In the genomic region with DNA sequence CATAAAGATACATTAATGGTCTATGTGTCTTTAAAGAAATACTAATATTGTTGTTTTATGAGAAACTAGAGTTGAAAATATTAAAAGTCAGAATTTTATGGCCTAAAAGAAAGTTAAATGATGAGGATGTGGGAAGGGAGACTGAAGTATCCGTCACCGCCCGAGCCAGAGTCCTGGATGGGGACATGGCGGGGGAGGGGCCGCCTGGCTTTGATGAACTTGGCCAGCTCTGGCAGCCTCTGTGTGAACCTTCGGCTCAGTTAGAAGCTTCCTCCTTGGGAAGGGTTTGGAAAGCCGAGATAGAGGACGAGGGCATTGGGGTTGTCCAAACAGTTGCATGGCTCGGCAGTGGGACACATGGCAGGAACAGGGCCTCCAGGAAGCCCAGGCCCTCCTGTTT, we compare ENCODE assay signal across 19 cellular contexts. TPM values are rescaled to one million over a fixed set of nuclear protein-coding genes. Genes with fewer than 3 reads are reported as not detected.
DNase-seq lines count a peak whose midpoint lies in the region; ATAC-seq, FAIRE-seq and TF ChIP-seq lines count a peak whose summit lies in the region.
"Had no signal": no experiment of that assay in that cellular context is flagged by ENCODE, and none has a peak within 500 bp of the region (broad histone marks: within the 10 kb centered on the region; RNA-seq: fewer than 3 reads in every experiment).

No MANE protein-coding gene starts in this region.

- intact Hi-C loops in right lobe of liver (cut with DNase I): no loop called here
- intact Hi-C loops in HepG2 (cut with micrococcal nuclease; ENCODE audit: unreplicated experiment): no loop called here
- intact Hi-C loops in left ventricle myocardium superior (cut with micrococcal nuclease): no loop called here

- H2AFZ ChIP-seq in HepG2 (ENCODE audit: low read length): no peak overlapping the region

- H3K4me1 Mint-ChIP-seq in nephron progenitor cell: peaks cover 50% of the 10 kb centered on the region

- TF ChIP-seq RAD21 in HepG2 (CRISPR knock-in tag; IDR thresholded peaks at IDR 0.05): no peak

- H3K27ac ChIP-seq in right lobe of liver (no peak overlapping the region), HepG2 (ENCODE audit: extremely low read length, insufficient read depth, low read length) (no peak overlapping the region), tibial nerve (no peak overlapping the region)
- H3K27ac ChIP-seq: BLaER1 treated with 17β-estradiol and CSF1 and Interleukin-3, amounts not matched to agents 10 nM and 100 nM; KMS-11 had no signal

- WGBS in right lobe of liver (ENCODE audit: insufficient coverage, low coverage, low lambda C conversion rate, missing lambda C conversion rate): 16% methylated on average over 8 of the region's 9 CpGs
- 8% methylated on average over 9 of the region's 9 CpGs for WGBS in HepG2 (ENCODE audit: low lambda C conversion rate)
- 27 to 28% methylated on average over 9 of the region's 9 CpGs for WGBS in tibial nerve, 2 donors

- H4K20me1 ChIP-seq in HepG2 (ENCODE audit: insufficient read depth, low read length): peaks cover 14% of the 10 kb centered on the region; the same call in 1 of the 2 replicates

- no peak for DNase-seq in right lobe of liver
- DNase-seq in HepG2 (ENCODE audit: low spot score): no peak
- peak; percentile 60 for DNase-seq in left ventricle myocardium superior
- peak; percentile 58 for DNase-seq in nephron progenitor cell
- DNase-seq in stimulated activated CD4-positive, alpha-beta T cell treated with anti-CD3 and anti-CD28 coated beads, Interleukin-4, amount 100 ng/mL, for 4 hours: no peak
- no peak for DNase-seq in tibial nerve (ENCODE audit: low spot score in 2 of 2)
- DNase-seq: 8988T, DMS153, H9, NCI-H1092 treated with DMSO at 0.1 percent for 48 hours, NCI-H1694, NCI-H446 treated with DMSO at 0.1 percent for 48 hours, NCI-H748 treated with DMSO at 0.1 percent for 48 hours, SK-N-SH had no signal

- FAIRE-seq in HepG2 (lab: Jason Lieb, UNC): no peak

- TF ChIP-seq CTCF in right lobe of liver (IDR thresholded peaks at IDR 0.05) (no peak), HepG2 (CRISPR knock-in tag; IDR thresholded peaks at IDR 0.05) (no peak), nephron progenitor cell (IDR thresholded peaks at IDR 0.05) (no peak), tibial nerve (IDR thresholded peaks at IDR 0.05) (no peak)

- peak in 3 of 4 donors; percentile 14 to 52 (median 15) for ATAC-seq in right lobe of liver
- no peak for ATAC-seq in HepG2
- ATAC-seq in left ventricle myocardium superior: peak; percentile 55
- ATAC-seq in HG02571 (IDR thresholded peaks at IDR 0.05; ENCODE audit: unreplicated experiment): no peak
- no peak for ATAC-seq in HG03521 (IDR thresholded peaks at IDR 0.05; ENCODE audit: unreplicated experiment)

- no peaks in the 10 kb centered on the region for H3K36me3 Mint-ChIP-seq in nephron progenitor cell (ENCODE audit: low read depth)

- peaks cover 39% of the 10 kb centered on the region for H3K27me3 Mint-ChIP-seq in nephron progenitor cell (ENCODE audit: low read depth, poor library complexity)

- TF ChIP-seq EP300 in HepG2 (IDR thresholded peaks at IDR 0.05; ENCODE audit: low read depth in 2 of 2, low read length in 2 of 2) (no peak), HepG2 (CRISPR knock-in tag; IDR thresholded peaks at IDR 0.05; ENCODE audit: borderline replicate concordance) (no peak), tibial nerve (IDR thresholded peaks at IDR 0.05) (no peak)

- no peak for TF ChIP-seq POLR2A in right lobe of liver (IDR thresholded peaks at IDR 0.05)
- TF ChIP-seq POLR2A in HepG2 (IDR thresholded peaks at IDR 0.05; ENCODE audit: insufficient read depth in 1 of 2, low read depth in 2 of 2, low read length in 2 of 2): no peak
- no peak for TF ChIP-seq POLR2A in tibial nerve (IDR thresholded peaks at IDR 0.05)

- H3K4me1 ChIP-seq in right lobe of liver (no peaks in the 10 kb centered on the region), HepG2 (ENCODE audit: insufficient read depth, low read length) (peaks cover 38% of the 10 kb centered on the region), tibial nerve (peaks cover 0 to 7% (median 0%) of the 10 kb centered on the region in 4 donors)

- H3K27me3 ChIP-seq in right lobe of liver: no peaks in the 10 kb centered on the region
- H3K27me3 ChIP-seq in HepG2 (ENCODE audit: control insufficient read depth in 1 of 2, insufficient read depth in 2 of 2, low read length in 2 of 2): peaks cover 28 to 97% of the 10 kb centered on the region in 2 experiments
- peaks cover 0 to 58% of the 10 kb centered on the region in 2 donors for H3K27me3 ChIP-seq in tibial nerve

- peaks cover 4% of the 10 kb centered on the region for H3K9me3 Mint-ChIP-seq in nephron progenitor cell

- H3K27ac Mint-ChIP-seq in nephron progenitor cell: peak overlapping the region; percentile 49

- no peak overlapping the region for H3K9ac ChIP-seq in HepG2 (ENCODE audit: insufficient read depth, low read depth, low read length)
- H3K9ac ChIP-seq: BLaER1 treated with 17β-estradiol and CSF1 and Interleukin-3, amounts not matched to agents 10 nM and 100 nM; KMS-11; SK-N-SH had no signal

- no peak overlapping the region for H3K4me2 ChIP-seq in HepG2 (ENCODE audit: low read depth, low read length)
- H3K4me2 ChIP-seq: BLaER1 treated with 17β-estradiol and CSF1 and Interleukin-3, amounts not matched to agents 10 nM and 100 nM; KMS-11; SK-N-SH had no signal

- H3K9me3 ChIP-seq in right lobe of liver (no peaks in the 10 kb centered on the region), HepG2 (ENCODE audit: low read length) (no peaks in the 10 kb centered on the region), tibial nerve (no peaks in the 10 kb centered on the region)
- H3K9me3 ChIP-seq: BLaER1 treated with 17β-estradiol and CSF1 and Interleukin-3, amounts not matched to agents 10 nM and 100 nM; SK-N-SH had no signal

- H3K4me3 ChIP-seq in right lobe of liver (no peak overlapping the region), HepG2 (replicated peaks in 1 of 3; ENCODE audit: insufficient read depth in 1 of 3, low read depth in 2 of 3, low read length in 3 of 3) (no peak overlapping the region), tibial nerve (no peak overlapping the region)
- H3K4me3 ChIP-seq: BLaER1 treated with 17β-estradiol and CSF1 and Interleukin-3, amounts not matched to agents 10 nM and 100 nM had no signal

- CTCF ChIA-PET in HepG2 (lab: Yijun Ruan, JAX; ENCODE audit: low intra/inter-chr PET ratio, low total read pairs): no interaction called here

- H3K79me2 ChIP-seq in HepG2 (ENCODE audit: insufficient read depth, low read length): no peaks in the 10 kb centered on the region

- in situ Hi-C loops in HepG2 (cut with HindIII; ENCODE audit: extremely low pct_ligation_motif_present, low pct_unique_long_range_greater_than_20kb): no loop called here

- H3K36me3 ChIP-seq in right lobe of liver (no peaks in the 10 kb centered on the region), HepG2 (replicated peaks in 1 of 2; ENCODE audit: control insufficient read depth in 1 of 2, insufficient read depth in 2 of 2, low read length in 2 of 2) (no peaks in the 10 kb centered on the region), tibial nerve (no peaks in the 10 kb centered on the region)
- H3K36me3 ChIP-seq: BLaER1 treated with 17β-estradiol and CSF1 and Interleukin-3, amounts not matched to agents 10 nM and 100 nM had no signal

- peak overlapping the region; percentile 41 for H3K4me3 Mint-ChIP-seq in nephron progenitor cell
- H3K4me3 Mint-ChIP-seq: H9 had no signal

- no TSS peak for BruUV-seq in HepG2 (replicated peaks; lab: Mats Ljungman, UMichigan)

- POLR2A ChIA-PET in HepG2 (lab: Yijun Ruan, JAX): no interaction called here

RNA-seq across cellular contexts. Expression of a gene that starts 6.8 kb away (rescaled TPM):
- total RNA-seq in right lobe of liver (not detected), HepG2 (2016; rRNA removed; fragmentation: Illumina TruSeq; extraction: Trizol) (0.46 and 0.86 TPM in 2 replicates), left ventricle myocardium superior (not detected), tibial nerve (not detected)
- 0.30 and 0.62 TPM in 2 replicates for total RNA-seq in HepG2 (2016; cell fraction: cytosol; rRNA removed; fragmentation: Illumina TruSeq; extraction: Trizol; ENCODE audit: low read depth)
- 0.65 and 0.76 TPM in 2 replicates for total RNA-seq in HepG2 (2016; cell fraction: insoluble cytoplasmic fraction; rRNA removed; fragmentation: Illumina TruSeq; extraction: Trizol)
- total RNA-seq in HepG2 (2016; cell fraction: membrane; rRNA removed; fragmentation: Illumina TruSeq; extraction: Trizol): 0.52 and 0.65 TPM in 2 replicates
- 0.78 and 0.81 TPM in 2 replicates for total RNA-seq in HepG2 (2016; cell fraction: nucleus; rRNA removed; fragmentation: Illumina TruSeq; extraction: Trizol)
- 0.69 and 0.82 TPM in 2 replicates for polyA plus RNA-seq in HepG2 (2011; rRNA removed)
- polyA plus RNA-seq in HepG2 (2011; cell fraction: cytosol; rRNA removed): 0.46 and 0.94 TPM in 2 replicates
- polyA plus RNA-seq in HepG2 (2011; cell fraction: nucleus; rRNA removed): 1.1 and 1.2 TPM in 2 replicates
- polyA plus RNA-seq in HepG2 (2012): 0.24 and 0.42 TPM in 2 replicates
- 0.52 and 0.54 TPM in 2 replicates for polyA plus RNA-seq in HepG2 (2016; cell fraction: cytosol; fragmentation: Illumina TruSeq; extraction: Trizol; ENCODE audit: low read depth)
- polyA plus RNA-seq in HepG2 (2016; cell fraction: insoluble cytoplasmic fraction; fragmentation: Illumina TruSeq; extraction: Trizol; ENCODE audit: low read depth): 0.67 and 0.91 TPM in 2 replicates
- polyA plus RNA-seq in HepG2 (2016; cell fraction: membrane; fragmentation: Illumina TruSeq; extraction: Trizol; ENCODE audit: low read depth): 0.51 and 0.60 TPM in 2 replicates
- 0.97 and 1.1 TPM in 2 replicates for polyA plus RNA-seq in HepG2 (2016; cell fraction: nucleus; fragmentation: Illumina TruSeq; extraction: Trizol; ENCODE audit: insufficient read depth, low read depth)
- 0.40 TPM in 1 of 2 replicates, not detected in the other for polyA minus RNA-seq in HepG2 (2011; rRNA and poly(A)+ RNA removed; ENCODE audit: low replicate concordance)
- polyA minus RNA-seq in HepG2 (2011; cell fraction: cytosol; rRNA and poly(A)+ RNA removed): 0.40 TPM in 1 of 2 replicates, not detected in the other
- polyA minus RNA-seq in HepG2 (2011; cell fraction: nucleus; rRNA and poly(A)+ RNA removed): 0.26 and 0.75 TPM in 2 replicates
- total RNA-seq: MCF 10A had no signal
- polyA plus RNA-seq: SK-N-SH had no signal

RNA-seq across cellular contexts. Expression of a gene that starts 27.0 kb away (rescaled TPM):
- total RNA-seq in right lobe of liver (1 to 10 TPM; 1.4 to 2.9 (median 2.5) TPM), HepG2 (2016; rRNA removed; fragmentation: Illumina TruSeq; extraction: Trizol) (9.7 and 10.2 TPM in 2 replicates), left ventricle myocardium superior (19.1 TPM), tibial nerve (1 to 10 TPM; 1.1 to 9.9 (median 6.2) TPM)
- 3.4 and 4.0 TPM in 2 replicates for total RNA-seq in HepG2 (2016; cell fraction: cytosol; rRNA removed; fragmentation: Illumina TruSeq; extraction: Trizol; ENCODE audit: low read depth)
- 9.2 and 9.3 TPM in 2 replicates for total RNA-seq in HepG2 (2016; cell fraction: insoluble cytoplasmic fraction; rRNA removed; fragmentation: Illumina TruSeq; extraction: Trizol)
- 13.2 and 14.3 TPM in 2 replicates for total RNA-seq in HepG2 (2016; cell fraction: membrane; rRNA removed; fragmentation: Illumina TruSeq; extraction: Trizol)
- 5.6 and 7.3 TPM in 2 replicates for total RNA-seq in HepG2 (2016; cell fraction: nucleus; rRNA removed; fragmentation: Illumina TruSeq; extraction: Trizol)
- 5.2 and 5.9 TPM in 2 replicates for polyA plus RNA-seq in HepG2 (2011; rRNA removed)
- polyA plus RNA-seq in HepG2 (2011; cell fraction: cytosol; rRNA removed): 4.8 and 5.4 TPM in 2 replicates
- 6.8 and 7.6 TPM in 2 replicates for polyA plus RNA-seq in HepG2 (2011; cell fraction: nucleus; rRNA removed)
- 4.7 and 5.4 TPM in 2 replicates for polyA plus RNA-seq in HepG2 (2012)
- polyA plus RNA-seq in HepG2 (2016; cell fraction: cytosol; fragmentation: Illumina TruSeq; extraction: Trizol; ENCODE audit: low read depth): 7.5 and 8.3 TPM in 2 replicates
- polyA plus RNA-seq in HepG2 (2016; cell fraction: insoluble cytoplasmic fraction; fragmentation: Illumina TruSeq; extraction: Trizol; ENCODE audit: low read depth): 20.6 and 26.7 TPM in 2 replicates
- polyA plus RNA-seq in HepG2 (2016; cell fraction: membrane; fragmentation: Illumina TruSeq; extraction: Trizol; ENCODE audit: low read depth): 20.0 and 22.1 TPM in 2 replicates
- 18.8 and 19.3 TPM in 2 replicates for polyA plus RNA-seq in HepG2 (2016; cell fraction: nucleus; fragmentation: Illumina TruSeq; extraction: Trizol; ENCODE audit: insufficient read depth, low read depth)
- 5.3 and 6.3 TPM in 2 replicates for polyA minus RNA-seq in HepG2 (2011; rRNA and poly(A)+ RNA removed; ENCODE audit: low replicate concordance)
- 4.9 and 6.3 TPM in 2 replicates for polyA minus RNA-seq in HepG2 (2011; cell fraction: cytosol; rRNA and poly(A)+ RNA removed)
- 4.8 and 5.2 TPM in 2 replicates for polyA minus RNA-seq in HepG2 (2011; cell fraction: nucleus; rRNA and poly(A)+ RNA removed)

RNA-seq across cellular contexts. Expression of a gene that starts 41.7 kb away (rescaled TPM):
- under 1 TPM; 0.12 to 0.56 (median 0.26) TPM for total RNA-seq in right lobe of liver
- total RNA-seq in HepG2 (2016; rRNA removed; fragmentation: Illumina TruSeq; extraction: Trizol): 0.20 and 0.39 TPM in 2 replicates
- 0.09 and 0.10 TPM in 2 replicates for total RNA-seq in HepG2 (2016; cell fraction: cytosol; rRNA removed; fragmentation: Illumina TruSeq; extraction: Trizol; ENCODE audit: low read depth)
- total RNA-seq in HepG2 (2016; cell fraction: insoluble cytoplasmic fraction; rRNA removed; fragmentation: Illumina TruSeq; extraction: Trizol): 0.10 and 0.32 TPM in 2 replicates
- 0.31 and 0.65 TPM in 2 replicates for total RNA-seq in HepG2 (2016; cell fraction: membrane; rRNA removed; fragmentation: Illumina TruSeq; extraction: Trizol)
- total RNA-seq in HepG2 (2016; cell fraction: nucleus; rRNA removed; fragmentation: Illumina TruSeq; extraction: Trizol): 0.19 and 0.22 TPM in 2 replicates
- 0.12 and 0.18 TPM in 2 replicates for polyA plus RNA-seq in HepG2 (2011; rRNA removed)
- 0.10 and 0.19 TPM in 2 replicates for polyA plus RNA-seq in HepG2 (2011; cell fraction: cytosol; rRNA removed)
- 0.09 and 0.27 TPM in 2 replicates for polyA plus RNA-seq in HepG2 (2011; cell fraction: nucleus; rRNA removed)
- 0.05 and 0.16 TPM in 2 replicates for polyA plus RNA-seq in HepG2 (2012)
- 0.26 and 0.33 TPM in 2 replicates for polyA plus RNA-seq in HepG2 (2016; cell fraction: cytosol; fragmentation: Illumina TruSeq; extraction: Trizol; ENCODE audit: low read depth)
- polyA plus RNA-seq in HepG2 (2016; cell fraction: insoluble cytoplasmic fraction; fragmentation: Illumina TruSeq; extraction: Trizol; ENCODE audit: low read depth): 0.29 and 0.56 TPM in 2 replicates
- 0.41 and 0.42 TPM in 2 replicates for polyA plus RNA-seq in HepG2 (2016; cell fraction: membrane; fragmentation: Illumina TruSeq; extraction: Trizol; ENCODE audit: low read depth)
- 0.41 and 0.80 TPM in 2 replicates for polyA plus RNA-seq in HepG2 (2016; cell fraction: nucleus; fragmentation: Illumina TruSeq; extraction: Trizol; ENCODE audit: insufficient read depth, low read depth)
- polyA minus RNA-seq in HepG2 (2011; rRNA and poly(A)+ RNA removed; ENCODE audit: low replicate concordance): 0.18 TPM in 1 of 2 replicates, not detected in the other
- polyA minus RNA-seq in HepG2 (2011; cell fraction: cytosol; rRNA and poly(A)+ RNA removed): not detected in 2 replicates
- polyA minus RNA-seq in HepG2 (2011; cell fraction: nucleus; rRNA and poly(A)+ RNA removed): not detected in 2 replicates
- total RNA-seq in left ventricle myocardium superior: 18.1 TPM
- under 1 TPM in 1 of 4 donors, not detected in 3; 0.20 TPM for total RNA-seq in tibial nerve
- total RNA-seq: MCF 10A had no signal
- polyA plus RNA-seq: SK-N-SH had no signal

RNA-seq across cellular contexts. Expression of a gene that starts 47.2 kb away (rescaled TPM):
- total RNA-seq in right lobe of liver: 100 to 1,000 TPM; 339 to 696 (median 413) TPM
- 2,584 and 2,647 TPM in 2 replicates for total RNA-seq in HepG2 (2016; rRNA removed; fragmentation: Illumina TruSeq; extraction: Trizol)
- 3,497 and 3,511 TPM in 2 replicates for total RNA-seq in HepG2 (2016; cell fraction: cytosol; rRNA removed; fragmentation: Illumina TruSeq; extraction: Trizol; ENCODE audit: low read depth)
- 2,606 and 2,768 TPM in 2 replicates for total RNA-seq in HepG2 (2016; cell fraction: insoluble cytoplasmic fraction; rRNA removed; fragmentation: Illumina TruSeq; extraction: Trizol)
- 4,939 and 5,761 TPM in 2 replicates for total RNA-seq in HepG2 (2016; cell fraction: membrane; rRNA removed; fragmentation: Illumina TruSeq; extraction: Trizol)
- 1,156 and 1,166 TPM in 2 replicates for total RNA-seq in HepG2 (2016; cell fraction: nucleus; rRNA removed; fragmentation: Illumina TruSeq; extraction: Trizol)
- 9,925 and 11,063 TPM in 2 replicates for polyA plus RNA-seq in HepG2 (2011; rRNA removed)
- 11,031 and 15,081 TPM in 2 replicates for polyA plus RNA-seq in HepG2 (2011; cell fraction: cytosol; rRNA removed)
- 5,156 and 5,267 TPM in 2 replicates for polyA plus RNA-seq in HepG2 (2011; cell fraction: nucleus; rRNA removed)
- polyA plus RNA-seq in HepG2 (2012): 6,658 and 8,852 TPM in 2 replicates
- polyA plus RNA-seq in HepG2 (2016; cell fraction: cytosol; fragmentation: Illumina TruSeq; extraction: Trizol; ENCODE audit: low read depth): 5,362 and 5,590 TPM in 2 replicates
- polyA plus RNA-seq in HepG2 (2016; cell fraction: insoluble cytoplasmic fraction; fragmentation: Illumina TruSeq; extraction: Trizol; ENCODE audit: low read depth): 3,197 and 3,428 TPM in 2 replicates
- 5,998 and 6,820 TPM in 2 replicates for polyA plus RNA-seq in HepG2 (2016; cell fraction: membrane; fragmentation: Illumina TruSeq; extraction: Trizol; ENCODE audit: low read depth)
- polyA plus RNA-seq in HepG2 (2016; cell fraction: nucleus; fragmentation: Illumina TruSeq; extraction: Trizol; ENCODE audit: insufficient read depth, low read depth): 2,753 and 2,989 TPM in 2 replicates
- 2,340 and 3,999 TPM in 2 replicates for polyA minus RNA-seq in HepG2 (2011; rRNA and poly(A)+ RNA removed; ENCODE audit: low replicate concordance)
- polyA minus RNA-seq in HepG2 (2011; cell fraction: cytosol; rRNA and poly(A)+ RNA removed): 1,154 and 1,167 TPM in 2 replicates
- polyA minus RNA-seq in HepG2 (2011; cell fraction: nucleus; rRNA and poly(A)+ RNA removed): 809 and 896 TPM in 2 replicates
- total RNA-seq in left ventricle myocardium superior: 693 TPM
- total RNA-seq in tibial nerve: 1,000 to 10,000 TPM; 1,371 to 3,195 (median 1,826) TPM

Comparison
In these comparisons a context has a peak if more than half of its experiments do, and no peak if none do; other contexts are left out.
1. ATAC-seq: peak in right lobe of liver (3 of 4) and left ventricle myocardium superior (single experiment); none in HepG2 (single experiment), HG02571 (single experiment) and HG03521 (single experiment).
2. DNase-seq: peak in left ventricle myocardium superior (single experiment) and nephron progenitor cell (single experiment); none in right lobe of liver (0 of 3), HepG2 (single experiment), stimulated activated CD4-positive, alpha-beta T cell treated with anti-CD3 and anti-CD28 coated beads, Interleukin-4, amount 100 ng/mL, for 4 hours (0 of 2) and tibial nerve (0 of 2).
3. RNA of a gene that starts 41.7 kb away (total RNA-seq): 18.1 TPM in left ventricle myocardium superior (single experiment); 0.12 to 0.56 TPM in right lobe of liver, 0.09 to 0.65 TPM in HepG2 and 0.20 TPM in tibial nerve; every median in the first group is over 10 times any median in the second.